Comparison of ENCODE assay signal across 8 cellular contexts in genomic region chr6:144103026-144103563, GRCh38. TPM values are rescaled to one million over a fixed set of nuclear protein-coding genes. Genes with fewer than 3 reads are reported as not detected.
"Had no signal": no experiment of that assay in that cellular context is flagged by ENCODE, and none has a peak within 500 bp of the region (broad histone marks: within the 10 kb centered on the region; RNA-seq: fewer than 3 reads in every experiment).

No MANE protein-coding gene starts in this region.

- H3K4me3 Mint-ChIP-seq: GM23338, IgD-negative memory B cell had no signal

- H2AFZ ChIP-seq: GM23338 had no signal

- H3K9me3 Mint-ChIP-seq: GM23338, IgD-negative memory B cell had no signal

- H3K4me1 Mint-ChIP-seq: GM23338 had no signal

- H3K36me3 Mint-ChIP-seq: IgD-negative memory B cell had no signal

- H3K4me1 ChIP-seq: HAP-1 had no signal

- H3K27ac Mint-ChIP-seq: GM23338, IgD-negative memory B cell had no signal

- FAIRE-seq: H1, H54, HTR-8/SVneo had no signal

- H3K27me3 Mint-ChIP-seq: IgD-negative memory B cell had no signal

- H3K36me3 ChIP-seq: HAP-1 had no signal

- H3K4me2 ChIP-seq: GM23338 had no signal

- ATAC-seq: GM23338, HCT116 had no signal

- H3K4me3 ChIP-seq: GM23338, HAP-1 had no signal

- H3K9me3 ChIP-seq: HAP-1 had no signal

RNA-seq across cellular contexts. Expression of gene STX11, which starts 47.2 kb away (rescaled TPM):
- total RNA-seq: HT-29 had no signal
